ENCODE assay signal across 14 cellular contexts in genomic region chr3:48928679-48929078, GRCh38. TPM values are rescaled to one million over a fixed set of nuclear protein-coding genes. Genes with fewer than 3 reads are reported as not detected.
DNase-seq lines count a peak whose midpoint lies in the region; ATAC-seq and TF ChIP-seq lines count a peak whose summit lies in the region.
"Had no signal": no experiment of that assay in that cellular context is flagged by ENCODE, and none has a peak within 500 bp of the region (broad histone marks: within the 10 kb centered on the region; RNA-seq: fewer than 3 reads in every experiment).

No MANE protein-coding gene starts in this region.

- CTCF ChIA-PET in activated CD4-positive, alpha-beta T cell treated with anti-CD3 and anti-CD28 coated beads, Interleukin-2, amount 10 ng/mL, durations not matched to agents 7 days and 5 days (lab: Charles Lee): interaction anchor here (0.6 to 2.0 kb wide), 5 partner anchors 9 to 1541 kb away, joined by 3 to 10 read pairs (median 3); partner anchors contain the start of gene ARIH2

- peak overlapping the region; percentile 4 for H3K4me3 Mint-ChIP-seq in activated CD4-positive, alpha-beta T cell treated with anti-CD3 and anti-CD28 coated beads, Interleukin-2, amount 10 ng/mL, durations not matched to agents 7 days and 5 days
- H3K4me3 Mint-ChIP-seq in activated naive CD8-positive, alpha-beta T cell: peak overlapping the region; percentile 48
- H3K4me3 Mint-ChIP-seq in naive thymus-derived CD8-positive, alpha-beta T cell: peak overlapping the region in 7 of 10 donors; percentile 19 to 63 (median 31)

- TF ChIP-seq CTCF in GM13977 (IDR thresholded peaks at IDR 0.05; ENCODE audit: extremely low read depth, insufficient read depth, missing control alignments): no peak

- DNase-seq in activated CD4-positive, alpha-beta T cell treated with anti-CD3 and anti-CD28 coated beads, Interleukin-2, amount 10 ng/mL, durations not matched to agents 7 days and 5 days: no peak
- DNase-seq in activated CD4-positive, alpha-beta T cell treated with anti-CD3 and anti-CD28 coated beads for 1 hour: no peak
- DNase-seq in GM13977 (ENCODE audit: low spot score): peak; percentile 30
- DNase-seq in naive thymus-derived CD8-positive, alpha-beta T cell: no peak
- DNase-seq in NOMO-1 (lab: John Stamatoyannopoulos, UW; ENCODE audit: unreplicated experiment in 2 of 2): no peak
- DNase-seq in mucosa of gallbladder (ENCODE audit: low spot score): no peak
- DNase-seq: DND-41, kidney, naive B cell, PC-9, upper lobe of right lung had no signal

- no peaks in the 10 kb centered on the region for H3K9me3 Mint-ChIP-seq in activated CD4-positive, alpha-beta T cell treated with anti-CD3 and anti-CD28 coated beads, Interleukin-2, amount 10 ng/mL, durations not matched to agents 7 days and 5 days
- H3K9me3 Mint-ChIP-seq in activated naive CD8-positive, alpha-beta T cell (ENCODE audit: low read depth): no peaks in the 10 kb centered on the region
- H3K9me3 Mint-ChIP-seq in naive thymus-derived CD8-positive, alpha-beta T cell: no peaks in the 10 kb centered on the region
- H3K9me3 Mint-ChIP-seq: naive B cell had no signal

- in situ Hi-C loops in GM13977 (cut with MboI; ENCODE audit: low pct_unique_long_range_greater_than_20kb, low sequenced_read_pairs, unreplicated experiment): no loop called here

- no peak for ATAC-seq in naive thymus-derived CD8-positive, alpha-beta T cell
- no peak for ATAC-seq in GM19452 (IDR thresholded peaks at IDR 0.05; ENCODE audit: unreplicated experiment)
- ATAC-seq: A549, upper lobe of right lung had no signal

- peaks cover 60% of the 10 kb centered on the region for H3K36me3 Mint-ChIP-seq in activated CD4-positive, alpha-beta T cell treated with anti-CD3 and anti-CD28 coated beads, Interleukin-2, amount 10 ng/mL, durations not matched to agents 7 days and 5 days (ENCODE audit: low read depth)
- H3K36me3 Mint-ChIP-seq in activated naive CD8-positive, alpha-beta T cell: peaks cover 13% of the 10 kb centered on the region
- peaks cover 14 to 88% (median 28%) of the 10 kb centered on the region in 3 donors for H3K36me3 Mint-ChIP-seq in naive thymus-derived CD8-positive, alpha-beta T cell

- POLR2A ChIA-PET in activated CD4-positive, alpha-beta T cell treated with anti-CD3 and anti-CD28 coated beads, Interleukin-2, amount 10 ng/mL, durations not matched to agents 7 days and 5 days (lab: Charles Lee): no interaction called here
- POLR2A ChIA-PET in naive thymus-derived CD8-positive, alpha-beta T cell (lab: Charles Lee): interaction anchor here (0.5 to 1.5 kb wide), 3 partner anchors 9 to 369 kb away, joined by 3 to 6 read pairs (median 4); no protein-coding TSS in a partner anchor

- peaks cover 63% of the 10 kb centered on the region for H3K4me1 Mint-ChIP-seq in activated CD4-positive, alpha-beta T cell treated with anti-CD3 and anti-CD28 coated beads, Interleukin-2, amount 10 ng/mL, durations not matched to agents 7 days and 5 days
- H3K4me1 Mint-ChIP-seq in activated naive CD8-positive, alpha-beta T cell (ENCODE audit: low read depth): peaks cover 63% of the 10 kb centered on the region
- peaks cover 33 to 72% (median 63%) of the 10 kb centered on the region in 4 donors for H3K4me1 Mint-ChIP-seq in naive thymus-derived CD8-positive, alpha-beta T cell

- H3K27ac Mint-ChIP-seq in activated CD4-positive, alpha-beta T cell treated with anti-CD3 and anti-CD28 coated beads, Interleukin-2, amount 10 ng/mL, durations not matched to agents 7 days and 5 days: peak overlapping the region; percentile 74
- H3K27ac Mint-ChIP-seq in activated naive CD8-positive, alpha-beta T cell: peak overlapping the region; percentile 54
- peak overlapping the region in 6 of 10 donors; percentile 3 to 60 (median 30) for H3K27ac Mint-ChIP-seq in naive thymus-derived CD8-positive, alpha-beta T cell

- no peaks in the 10 kb centered on the region for H3K27me3 Mint-ChIP-seq in activated CD4-positive, alpha-beta T cell treated with anti-CD3 and anti-CD28 coated beads, Interleukin-2, amount 10 ng/mL, durations not matched to agents 7 days and 5 days
- no peaks in the 10 kb centered on the region for H3K27me3 Mint-ChIP-seq in activated naive CD8-positive, alpha-beta T cell
- no peaks in the 10 kb centered on the region for H3K27me3 Mint-ChIP-seq in naive thymus-derived CD8-positive, alpha-beta T cell
- H3K27me3 Mint-ChIP-seq: naive B cell had no signal

RNA-seq across cellular contexts. Expression of gene ARIH2, which starts 10.0 kb away (rescaled TPM):
- total RNA-seq in activated CD4-positive, alpha-beta T cell treated with anti-CD3 and anti-CD28 coated beads, Interleukin-2, amount 10 ng/mL, durations not matched to agents 7 days and 5 days: 10 to 100 TPM; 91.0 to 95.0 TPM
- total RNA-seq in naive thymus-derived CD8-positive, alpha-beta T cell: 100 to 1,000 TPM; 162 to 167 TPM
- polyA plus RNA-seq in naive thymus-derived CD8-positive, alpha-beta T cell: 100 to 1,000 TPM in 2 of 3 donors, 10 to 100 TPM in 1; 92.7 to 119 (median 101) TPM
- total RNA-seq in mucosa of gallbladder: 76.7 TPM

RNA-seq across cellular contexts. Expression of gene SLC25A20, which starts 30.0 kb away (rescaled TPM):
- 10 to 100 TPM; 35.2 to 40.6 TPM for total RNA-seq in activated CD4-positive, alpha-beta T cell treated with anti-CD3 and anti-CD28 coated beads, Interleukin-2, amount 10 ng/mL, durations not matched to agents 7 days and 5 days
- total RNA-seq in naive thymus-derived CD8-positive, alpha-beta T cell: 10 to 100 TPM; 10.5 to 12.5 TPM
- 10 to 100 TPM; 13.7 to 44.6 (median 19.4) TPM for polyA plus RNA-seq in naive thymus-derived CD8-positive, alpha-beta T cell
- total RNA-seq in mucosa of gallbladder: 24.4 TPM
